1 cellular context compared by ENCODE assay signal in genomic region chr14:74492413-74493342, GRCh38.
TF ChIP-seq lines count a peak whose summit lies in the region.

NPC2 (minus strand) TSS chr14:74493305; CDS start chr14:74493274, 31 bp downstream.

TF ChIP-seq in HepG2, 621 proteins besides CTCF, POLR2A, EP300 and RAD21 (continued from another document and continues in another):
- TF ChIP-seq ZBTB40 (IDR thresholded peaks at IDR 0.05), result no peak
- TF ChIP-seq ZBTB40 (CRISPR knock-in tag; IDR thresholded peaks at IDR 0.05), result peak; percentile 68
- TF ChIP-seq TFDP2 (CRISPR knock-in tag; IDR thresholded peaks at IDR 0.05), result no peak; the same call in none of the 2 replicates
- TF ChIP-seq HMG20A (CRISPR knock-in tag; IDR thresholded peaks at IDR 0.05; ENCODE audit: borderline replicate concordance), result no peak
- no peak for TF ChIP-seq CBX1 (IDR thresholded peaks at IDR 0.05; ENCODE audit: low read depth)
- TF ChIP-seq CERS6 (CRISPR knock-in tag; IDR thresholded peaks at IDR 0.05), result no peak
- TF ChIP-seq ZBTB20 (CRISPR knock-in tag; IDR thresholded peaks at IDR 0.05; ENCODE audit: borderline replicate concordance, low read depth), result no peak
- no peak for TF ChIP-seq CENPBD1 (CRISPR knock-in tag; IDR thresholded peaks at IDR 0.05; ENCODE audit: borderline replicate concordance, low read depth)
- TF ChIP-seq MYNN (CRISPR knock-in tag; IDR thresholded peaks at IDR 0.05; ENCODE audit: low read depth), result no peak
- no peak for TF ChIP-seq NCOA5 (CRISPR knock-in tag; IDR thresholded peaks at IDR 0.05)
- no peak for TF ChIP-seq JDP2 (CRISPR knock-in tag; IDR thresholded peaks at IDR 0.05; ENCODE audit: borderline replicate concordance)
- no peak for TF ChIP-seq GATA4 (IDR thresholded peaks at IDR 0.05; ENCODE audit: borderline replicate concordance, low read depth)
- TF ChIP-seq HINFP (CRISPR knock-in tag; IDR thresholded peaks at IDR 0.05; ENCODE audit: low read depth), result no peak
- TF ChIP-seq ZBTB10 (CRISPR knock-in tag; IDR thresholded peaks at IDR 0.05; ENCODE audit: borderline replicate concordance), result no peak
- TF ChIP-seq DNMT3B (CRISPR knock-in tag; conservative IDR thresholded peaks at IDR 0.05), result no peak
- TF ChIP-seq ZNF710 (CRISPR knock-in tag; IDR thresholded peaks at IDR 0.05; ENCODE audit: borderline replicate concordance), result peak; percentile 61; the same call in 1 of the 2 replicates
- no peak for TF ChIP-seq TEF (CRISPR knock-in tag; IDR thresholded peaks at IDR 0.05)
- TF ChIP-seq ZBTB49 (CRISPR knock-in tag; IDR thresholded peaks at IDR 0.05; ENCODE audit: borderline replicate concordance), result no peak
- TF ChIP-seq PAF1 (CRISPR knock-in tag; IDR thresholded peaks at IDR 0.05), result no peak
- TF ChIP-seq ZNF670 (CRISPR knock-in tag; IDR thresholded peaks at IDR 0.05; ENCODE audit: borderline replicate concordance), result 0 out of 2 replicates have a peak, but pooled peaks have one; percentile 22
- TF ChIP-seq ZBTB2 (CRISPR knock-in tag; IDR thresholded peaks at IDR 0.05; ENCODE audit: low read depth), result no peak
- TF ChIP-seq ZNF580 (CRISPR knock-in tag; IDR thresholded peaks at IDR 0.05; ENCODE audit: borderline replicate concordance, low read depth), result peak; percentile 69; the same call in 1 of the 2 replicates
- no peak for TF ChIP-seq ADNP (CRISPR knock-in tag; IDR thresholded peaks at IDR 0.05)
